Comparison of ENCODE assay signal across 8 cellular contexts in the genomic region with DNA sequence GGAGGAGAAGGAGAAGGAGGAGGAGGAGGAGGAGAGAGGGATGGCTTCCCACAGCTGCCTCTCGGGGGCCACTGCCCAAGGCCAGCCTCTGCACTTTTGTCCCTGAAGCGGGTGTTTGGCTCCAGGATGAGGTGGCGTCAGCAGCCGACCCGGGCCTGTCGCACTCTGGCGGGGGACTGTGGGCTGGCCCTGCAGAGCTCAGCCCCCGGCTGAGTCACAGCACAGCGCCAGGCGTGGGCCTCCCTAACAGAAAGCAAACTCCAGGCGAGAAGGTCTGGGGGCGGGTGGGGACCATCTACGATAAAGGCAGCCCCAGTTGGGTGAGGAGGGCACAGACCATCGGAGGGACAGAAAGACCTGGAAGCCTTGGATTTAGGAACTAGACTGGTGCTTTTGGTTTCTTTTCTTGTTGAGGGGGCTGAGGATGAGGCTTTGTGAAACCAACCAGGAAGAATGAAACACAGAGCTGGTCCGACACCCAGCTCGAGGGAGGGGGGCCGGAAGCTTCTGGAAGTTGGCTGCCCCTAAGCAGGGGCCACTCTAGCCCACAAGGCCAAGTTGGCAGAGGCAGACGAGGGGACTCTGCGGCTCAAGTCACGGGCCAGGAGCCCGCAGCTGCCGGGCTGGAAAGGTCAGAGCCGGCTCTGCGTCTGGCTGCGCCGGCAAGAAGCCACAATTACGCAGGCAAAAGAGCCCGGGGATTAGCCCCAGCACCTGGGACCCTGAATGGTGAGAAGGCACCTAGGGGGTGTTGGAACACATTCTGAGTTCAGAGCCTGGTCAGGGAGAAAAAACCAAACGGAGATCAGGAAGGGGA. TPM values are rescaled to one million over a fixed set of nuclear protein-coding genes. Genes with fewer than 3 reads are reported as not detected.
DNase-seq lines count a peak whose midpoint lies in the region; ATAC-seq and FAIRE-seq lines count a peak whose summit lies in the region.

No MANE protein-coding gene starts in this region.

- peaks cover 49% of the 10 kb centered on the region for H3K4me1 Mint-ChIP-seq in activated CD8-positive, alpha-beta T cell treated with anti-CD3 and anti-CD28 coated beads, Interleukin-2, amount 10 ng/mL, durations not matched to agents 7 days and 5 days (ENCODE audit: low read depth)

- ATAC-seq in activated CD8-positive, alpha-beta T cell treated with anti-CD3 and anti-CD28 coated beads, Interleukin-2, amount 10 ng/mL, durations not matched to agents 7 days and 5 days, result peak; percentile 74
- no peak for ATAC-seq in GM21515 (IDR thresholded peaks at IDR 0.05; ENCODE audit: unreplicated experiment)

- H3K27me3 Mint-ChIP-seq in activated CD8-positive, alpha-beta T cell treated with anti-CD3 and anti-CD28 coated beads, Interleukin-2, amount 10 ng/mL, durations not matched to agents 7 days and 5 days (ENCODE audit: low read depth), result no peaks in the 10 kb centered on the region

- H3K36me3 Mint-ChIP-seq in activated CD8-positive, alpha-beta T cell treated with anti-CD3 and anti-CD28 coated beads, Interleukin-2, amount 10 ng/mL, durations not matched to agents 7 days and 5 days (ENCODE audit: low read depth), result peaks cover 55% of the 10 kb centered on the region

- H3K4me1 ChIP-seq in ectodermal cell (ENCODE audit: control insufficient read depth, insufficient read depth, low read length), result peaks cover 17% of the 10 kb centered on the region

- H3K4me3 Mint-ChIP-seq in activated CD8-positive, alpha-beta T cell treated with anti-CD3 and anti-CD28 coated beads, Interleukin-2, amount 10 ng/mL, durations not matched to agents 7 days and 5 days, result peak overlapping the region; percentile 99

- peak overlapping the region; percentile 2 for H3K4me3 ChIP-seq in ectodermal cell (ENCODE audit: insufficient read depth, low read depth, low read length)

- WGBS in ectodermal cell, 2 experiments, result 12 to 14% methylated on average over 29 of the region's 29 CpGs

- H3K36me3 ChIP-seq in ectodermal cell (ENCODE audit: control insufficient read depth, insufficient read depth, low read length), result peaks cover 12% of the 10 kb centered on the region

- H3K27ac ChIP-seq in ectodermal cell (ENCODE audit: insufficient read depth, low read depth, low read length, poor library complexity, severe bottlenecking), result peak overlapping the region; percentile 84

- H3K9me3 ChIP-seq in ectodermal cell (ENCODE audit: control insufficient read depth, low read length), result no peaks in the 10 kb centered on the region

- CTCF ChIA-PET in activated CD8-positive, alpha-beta T cell treated with anti-CD3 and anti-CD28 coated beads, Interleukin-2, amount 10 ng/mL, durations not matched to agents 7 days and 5 days (lab: Charles Lee), result interaction anchor here (0.8 to 7.6 kb wide), 10 partner anchors 10 to 83 kb away, joined by 3 to 255 read pairs (median 9); a partner anchor contains a TSS

- FAIRE-seq in GM19239 (lab: Jason Lieb, UNC), result peak; percentile 88

- peak overlapping the region; percentile 94 for H3K27ac Mint-ChIP-seq in activated CD8-positive, alpha-beta T cell treated with anti-CD3 and anti-CD28 coated beads, Interleukin-2, amount 10 ng/mL, durations not matched to agents 7 days and 5 days

- no peaks in the 10 kb centered on the region for H3K9me3 Mint-ChIP-seq in activated CD8-positive, alpha-beta T cell treated with anti-CD3 and anti-CD28 coated beads, Interleukin-2, amount 10 ng/mL, durations not matched to agents 7 days and 5 days (ENCODE audit: insufficient read depth)

- DNase-seq in AG20443 (ENCODE audit: low spot score) (peak; percentile 94), GM19239 (ENCODE audit: insufficient read length, low spot score) (peak; percentile 72), NCI-H2227 treated with DMSO at 0.1 percent for 48 hours (lab: John Stamatoyannopoulos, UW) (peak; percentile 64), lung microvascular endothelial cell (ENCODE audit: low read depth in 2 of 2) (peak; percentile 83 to 91)
- peak; percentile 87 for DNase-seq in activated CD8-positive, alpha-beta T cell treated with anti-CD3 and anti-CD28 coated beads, Interleukin-2, amount 10 ng/mL, durations not matched to agents 7 days and 5 days
- DNase-seq in stimulated activated CD4-positive, alpha-beta T cell treated with anti-CD3 and anti-CD28 coated beads, TNF-alpha, amount 100 ng/mL, for 1 hour (ENCODE audit: low read depth in 3 of 3, low spot score in 1 of 3), result peak; percentile 58 to 73 (median 67)

- no peaks in the 10 kb centered on the region for H3K27me3 ChIP-seq in ectodermal cell (ENCODE audit: control insufficient read depth, insufficient read depth, low read length, poor library complexity, severe bottlenecking)

- POLR2A ChIA-PET in activated CD8-positive, alpha-beta T cell treated with anti-CD3 and anti-CD28 coated beads, Interleukin-2, amount 10 ng/mL, durations not matched to agents 7 days and 5 days (lab: Charles Lee), result interaction anchor here (0.8 to 10.5 kb wide), 13 partner anchors 9 to 109 kb away, joined by 3 to 513 read pairs (median 7); a partner anchor contains a TSS

RNA-seq across cellular contexts. Expression of a gene that starts 18.2 kb away (rescaled TPM):
- total RNA-seq in activated CD8-positive, alpha-beta T cell treated with anti-CD3 and anti-CD28 coated beads, Interleukin-2, amount 10 ng/mL, durations not matched to agents 7 days and 5 days, result 100 to 1,000 TPM; 199 to 215 TPM
- polyA plus RNA-seq in ectodermal cell (2013, experiment 1 of 4), result 376 TPM
- polyA plus RNA-seq in ectodermal cell (2013, experiment 2 of 4), result 333 TPM
- polyA plus RNA-seq in ectodermal cell (2013, experiment 3 of 4), result 281 TPM
- polyA plus RNA-seq in ectodermal cell (2013, experiment 4 of 4), result 315 TPM
- 86.1 and 110 TPM in 2 replicates for total RNA-seq in lung microvascular endothelial cell

RNA-seq across cellular contexts. Expression of a gene that starts 23.3 kb away (rescaled TPM):
- total RNA-seq in activated CD8-positive, alpha-beta T cell treated with anti-CD3 and anti-CD28 coated beads, Interleukin-2, amount 10 ng/mL, durations not matched to agents 7 days and 5 days, result 100 to 1,000 TPM; 462 to 469 TPM
- polyA plus RNA-seq in ectodermal cell (2013, experiment 1 of 4), result 85.6 TPM
- polyA plus RNA-seq in ectodermal cell (2013, experiment 2 of 4), result 88.4 TPM
- 108 TPM for polyA plus RNA-seq in ectodermal cell (2013, experiment 3 of 4)
- 123 TPM for polyA plus RNA-seq in ectodermal cell (2013, experiment 4 of 4)
- 55.4 and 117 TPM in 2 replicates for total RNA-seq in lung microvascular endothelial cell

RNA-seq across cellular contexts. Expression of a gene that starts 30.5 kb away (rescaled TPM):
- total RNA-seq in activated CD8-positive, alpha-beta T cell treated with anti-CD3 and anti-CD28 coated beads, Interleukin-2, amount 10 ng/mL, durations not matched to agents 7 days and 5 days, result 1 to 10 TPM; 3.7 to 4.2 TPM
- polyA plus RNA-seq in ectodermal cell (2013, experiment 1 of 4), result 2.6 TPM
- polyA plus RNA-seq in ectodermal cell (2013, experiment 2 of 4), result 3.3 TPM
- polyA plus RNA-seq in ectodermal cell (2013, experiment 3 of 4), result 1.8 TPM
- 2.1 TPM for polyA plus RNA-seq in ectodermal cell (2013, experiment 4 of 4)
- total RNA-seq in lung microvascular endothelial cell, result under 0.01 TPM in 2 replicates

RNA-seq across cellular contexts. Expression of a gene that starts 35.7 kb away (rescaled TPM):
- total RNA-seq in activated CD8-positive, alpha-beta T cell treated with anti-CD3 and anti-CD28 coated beads, Interleukin-2, amount 10 ng/mL, durations not matched to agents 7 days and 5 days, result 10 to 100 TPM; 30.1 to 34.5 TPM
- polyA plus RNA-seq in ectodermal cell (2013, experiment 1 of 4), result 4.6 TPM
- 7.8 TPM for polyA plus RNA-seq in ectodermal cell (2013, experiment 2 of 4)
- 4.3 TPM for polyA plus RNA-seq in ectodermal cell (2013, experiment 3 of 4)
- polyA plus RNA-seq in ectodermal cell (2013, experiment 4 of 4), result 3.7 TPM
- 12.1 and 14.8 TPM in 2 replicates for total RNA-seq in lung microvascular endothelial cell
